8 cellular contexts compared by ENCODE assay signal in genomic region chr17:60526726-60527125, GRCh38. TPM values are rescaled to one million over a fixed set of nuclear protein-coding genes. Genes with fewer than 3 reads are reported as not detected.
DNase-seq lines count a peak whose midpoint lies in the region; ATAC-seq and TF ChIP-seq lines count a peak whose summit lies in the region.

No MANE protein-coding gene starts in this region.

- H3K4me3 ChIP-seq in BJ (ENCODE audit: low read depth, low read length): peak overlapping the region; percentile 99
- H3K4me3 ChIP-seq in naive thymus-derived CD4-positive, alpha-beta T cell (ENCODE audit: low read length): peak overlapping the region; percentile 86

- H3K27ac Mint-ChIP-seq in dendritic cell treated with granulocyte-macrophage colony-stimulating factor and Interleukin-4, amounts not matched to agents 40 ng/mL and 50 ng/mL, for 4 days: peak overlapping the region; percentile 98
- H3K27ac Mint-ChIP-seq in naive thymus-derived CD4-positive, alpha-beta T cell: peak overlapping the region; percentile 96 to 99 (median 98)

- intact Hi-C loops in dendritic cell treated with granulocyte-macrophage colony-stimulating factor and Interleukin-4, amounts not matched to agents 40 ng/mL and 50 ng/mL, for 4 days (cut with micrococcal nuclease): loop anchor here (5.0 to 10.0 kb wide), 2 partner anchors 48 to 116 kb away; no protein-coding TSS in a partner anchor
- intact Hi-C loops in naive thymus-derived CD4-positive, alpha-beta T cell (cut with micrococcal nuclease): loop anchor here (1.0 to 10.0 kb wide), 7 partner anchors 74 to 1541 kb away; partner anchors contain the start of genes BCAS3 (in 1 of the 2), DHX40 (in 1 of the 2), MED13 (in 1 of the 2) and PPM1D (in 1 of the 2)

- H3K27me3 Mint-ChIP-seq in dendritic cell treated with granulocyte-macrophage colony-stimulating factor and Interleukin-4, amounts not matched to agents 40 ng/mL and 50 ng/mL, for 4 days: peaks cover 1% of the 10 kb centered on the region
- H3K27me3 Mint-ChIP-seq in naive thymus-derived CD4-positive, alpha-beta T cell: peaks cover 0 to 2% (median 0%) of the 10 kb centered on the region in 5 donors

- H3K4me3 Mint-ChIP-seq in dendritic cell treated with granulocyte-macrophage colony-stimulating factor and Interleukin-4, amounts not matched to agents 40 ng/mL and 50 ng/mL, for 4 days: peak overlapping the region; percentile 99
- H3K4me3 Mint-ChIP-seq in naive thymus-derived CD4-positive, alpha-beta T cell: peak overlapping the region; percentile 98 to 100 (median 99)

- H3K9me3 ChIP-seq in KOPT-K1 (ENCODE audit: insufficient read depth, low read length, poor library complexity, severe bottlenecking): no peaks in the 10 kb centered on the region
- no peaks in the 10 kb centered on the region for H3K9me3 ChIP-seq in naive thymus-derived CD4-positive, alpha-beta T cell (ENCODE audit: control insufficient read depth in 2 of 3, low read length in 3 of 3)

- ATAC-seq in naive thymus-derived CD4-positive, alpha-beta T cell: no peak
- ATAC-seq in GM21619 (IDR thresholded peaks at IDR 0.05; ENCODE audit: unreplicated experiment) (no peak), GM18511 (IDR thresholded peaks at IDR 0.05; ENCODE audit: unreplicated experiment) (no peak)

- H3K27ac ChIP-seq in KOPT-K1 (ENCODE audit: low read depth, low read length, poor library complexity, severe bottlenecking): peak overlapping the region; percentile 86
- H3K27ac ChIP-seq in naive thymus-derived CD4-positive, alpha-beta T cell (ENCODE audit: low read depth, low read length): peak overlapping the region; percentile 99

- peaks cover 19 to 25% of the 10 kb centered on the region in 2 donors for H3K4me1 ChIP-seq in naive thymus-derived CD4-positive, alpha-beta T cell (ENCODE audit: control insufficient read depth in 2 of 2, insufficient read depth in 2 of 2, low read length in 2 of 2)

- H3K36me3 Mint-ChIP-seq in dendritic cell treated with granulocyte-macrophage colony-stimulating factor and Interleukin-4, amounts not matched to agents 40 ng/mL and 50 ng/mL, for 4 days (ENCODE audit: low read depth): peaks cover 24% of the 10 kb centered on the region
- peaks cover 0 to 7% (median 4%) of the 10 kb centered on the region in 5 donors for H3K36me3 Mint-ChIP-seq in naive thymus-derived CD4-positive, alpha-beta T cell

- H3K36me3 ChIP-seq in BJ (ENCODE audit: control insufficient read depth, insufficient read depth, low read length) (no peaks in the 10 kb centered on the region), KOPT-K1 (ENCODE audit: insufficient read depth, low read length) (0 out of 2 replicates have a peak, but pooled peaks cover 8% of the 10 kb centered on the region)
- peaks cover 0 to 12% (median 0%) of the 10 kb centered on the region in 3 experiments for H3K36me3 ChIP-seq in naive thymus-derived CD4-positive, alpha-beta T cell (ENCODE audit: control insufficient read depth in 2 of 3, insufficient read depth in 3 of 3, low read length in 3 of 3)

- CTCF ChIA-PET in BJ (lab: Yijun Ruan, JAX): interaction anchor here (1.0 to 1.8 kb wide), 5 partner anchors 9 to 74 kb away, joined by 3 to 5 read pairs (median 3); partner anchors contain the start of gene PPM1D
- CTCF ChIA-PET in naive thymus-derived CD4-positive, alpha-beta T cell (lab: Charles Lee): interaction anchor here (0.8 to 3.2 kb wide), 2 partner anchors 43 to 111 kb away, joined by 3 to 9 read pairs; no protein-coding TSS in a partner anchor

- no peak for DNase-seq in BJ (ENCODE audit: low read depth)
- no peak for DNase-seq in naive thymus-derived CD4-positive, alpha-beta T cell
- DNase-seq in superior temporal gyrus (ENCODE audit: extremely low spot score): no peak
- no peak for DNase-seq in Ammon's horn (ENCODE audit: low spot score)

- H3K27me3 ChIP-seq in BJ (ENCODE audit: control insufficient read depth, insufficient read depth, low read length): no peaks in the 10 kb centered on the region
- H3K27me3 ChIP-seq in naive thymus-derived CD4-positive, alpha-beta T cell (ENCODE audit: control insufficient read depth in 2 of 2, insufficient read depth in 2 of 2, low read length in 2 of 2): no peaks in the 10 kb centered on the region

- H3K9me3 Mint-ChIP-seq in dendritic cell treated with granulocyte-macrophage colony-stimulating factor and Interleukin-4, amounts not matched to agents 40 ng/mL and 50 ng/mL, for 4 days: no peaks in the 10 kb centered on the region
- no peaks in the 10 kb centered on the region for H3K9me3 Mint-ChIP-seq in naive thymus-derived CD4-positive, alpha-beta T cell

- peaks cover 17% of the 10 kb centered on the region for H3K4me1 Mint-ChIP-seq in dendritic cell treated with granulocyte-macrophage colony-stimulating factor and Interleukin-4, amounts not matched to agents 40 ng/mL and 50 ng/mL, for 4 days (ENCODE audit: low read depth)
- H3K4me1 Mint-ChIP-seq in naive thymus-derived CD4-positive, alpha-beta T cell: peaks cover 27 to 55% (median 47%) of the 10 kb centered on the region in 7 donors

- no peak for TF ChIP-seq CTCF in BJ (IDR thresholded peaks at IDR 0.05; ENCODE audit: insufficient read depth, low read depth, low read length)

- POLR2A ChIA-PET in BJ (lab: Charles Lee): interaction anchor here (0.5 kb wide), 1 partner anchor 384 kb away, joined by 5 read pairs; no protein-coding TSS in a partner anchor
- POLR2A ChIA-PET in naive thymus-derived CD4-positive, alpha-beta T cell (lab: Charles Lee): interaction anchor here (0.6 to 1.6 kb wide), 5 partner anchors 9 to 450 kb away, joined by 3 to 8 read pairs (median 3); partner anchors contain the start of gene USP32

RNA-seq across cellular contexts. Expression of gene APPBP2, which starts 0.7 kb away (rescaled TPM):
- polyA plus RNA-seq in BJ (2011; rRNA removed): 14.8 and 24.8 TPM in 2 replicates
- 37.6 and 39.6 TPM in 2 replicates for polyA minus RNA-seq in BJ (2011; rRNA and poly(A)+ RNA removed)
- total RNA-seq in naive thymus-derived CD4-positive, alpha-beta T cell: 10 to 100 TPM; 24.2 to 47.5 (median 33.0) TPM
- 10 to 100 TPM; 23.4 to 28.7 TPM for polyA plus RNA-seq in naive thymus-derived CD4-positive, alpha-beta T cell
